Comparison of ENCODE assay signal across 8 cellular contexts in the genomic region with DNA sequence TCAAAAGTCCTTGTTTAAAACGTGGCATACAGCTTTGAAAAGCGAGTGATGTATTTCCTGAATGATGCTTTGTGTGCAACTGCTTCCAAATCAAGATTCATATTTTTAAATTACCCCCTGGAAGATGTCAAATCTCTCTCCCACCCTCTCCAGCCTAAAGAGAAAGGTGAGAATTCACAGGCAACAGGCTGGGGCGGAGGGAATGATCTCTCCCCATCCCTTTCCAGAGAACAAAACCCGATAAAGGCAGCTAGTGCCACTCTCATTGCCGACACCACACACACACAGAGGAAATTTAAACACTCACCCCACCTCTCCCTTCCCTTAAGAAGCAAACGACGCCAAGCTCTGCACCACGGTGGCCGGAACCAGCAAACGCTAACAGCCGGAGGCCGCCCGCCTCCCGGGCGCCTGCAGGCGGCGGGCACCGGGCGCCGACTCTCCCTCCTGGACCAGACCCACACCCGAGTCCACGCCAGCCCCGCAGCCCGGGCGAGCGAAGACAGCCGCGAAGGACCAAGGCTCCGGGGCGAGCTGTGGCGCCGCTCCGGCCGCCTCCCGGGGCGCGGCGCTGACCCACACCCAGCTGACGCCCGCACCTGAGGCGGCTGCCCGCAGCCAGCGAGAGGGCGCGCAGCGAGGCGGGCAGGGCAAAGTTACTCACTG. TPM values are rescaled to one million over a fixed set of nuclear protein-coding genes. Genes with fewer than 3 reads are reported as not detected.
DNase-seq lines count a peak whose midpoint lies in the region; ATAC-seq lines count a peak whose summit lies in the region.

No MANE protein-coding gene starts in this region.

- peak overlapping the region; percentile 74 for H3K9ac ChIP-seq in skeletal muscle satellite cell (ENCODE audit: low read depth, low read length)

- H3K27me3 Mint-ChIP-seq in activated naive CD8-positive, alpha-beta T cell treated with anti-CD3 and anti-CD28 coated beads for 36 hours = no peaks in the 10 kb centered on the region

- ATAC-seq in GM18517 (IDR thresholded peaks at IDR 0.05; ENCODE audit: unreplicated experiment) (peak; percentile 44), HG02981 (IDR thresholded peaks at IDR 0.05; ENCODE audit: unreplicated experiment) (peak; percentile 28), right cardiac atrium (peak; percentile 9 to 44)

- H3K27ac ChIP-seq in ACC112 (ENCODE audit: low read depth, low read length) (peak overlapping the region; percentile 34; the same call in 1 of the 2 replicates), right cardiac atrium (ENCODE audit: low read length) (peak overlapping the region; percentile 92)

- H3K4me1 ChIP-seq in ACC112 (ENCODE audit: control insufficient read depth, insufficient read depth, low read length, unreplicated experiment) (peaks cover 16% of the 10 kb centered on the region), right cardiac atrium (ENCODE audit: control insufficient read depth, insufficient read depth, low read length) (peaks cover 9% of the 10 kb centered on the region), skeletal muscle satellite cell (ENCODE audit: control insufficient read depth, insufficient read depth, low read length) (peaks cover 22% of the 10 kb centered on the region)

- H3K79me2 ChIP-seq in ACC112 (ENCODE audit: control insufficient read depth, insufficient read depth, low read length, unreplicated experiment) = peaks cover 71% of the 10 kb centered on the region

- peak overlapping the region; percentile 100 for H3K4me3 ChIP-seq in ACC112 (ENCODE audit: low read depth, low read length)
- peak overlapping the region; percentile 81 for H3K4me3 ChIP-seq in right cardiac atrium (ENCODE audit: low read length)
- peak overlapping the region; percentile 97 for H3K4me3 ChIP-seq in skeletal muscle satellite cell (ENCODE audit: low read length)

- H3K4me2 ChIP-seq in skeletal muscle satellite cell (ENCODE audit: low read length) = peak overlapping the region; percentile 89

- H3K9me3 ChIP-seq in right cardiac atrium (ENCODE audit: control insufficient read depth, low read length) (no peaks in the 10 kb centered on the region), skeletal muscle satellite cell (replicated peaks; ENCODE audit: low read length) (no peaks in the 10 kb centered on the region)

- H2AFZ ChIP-seq in ACC112 (ENCODE audit: low read length, unreplicated experiment) = peak overlapping the region; percentile 57

- under 1% methylated on average over 47 of the region's 47 CpGs for WGBS in right cardiac atrium

- peak; percentile 47 for DNase-seq in OCI-M1 (lab: John Stamatoyannopoulos, UW)
- DNase-seq in activated naive CD8-positive, alpha-beta T cell treated with anti-CD3 and anti-CD28 coated beads for 36 hours = no peak
- DNase-seq in right cardiac atrium = peak; percentile 33 to 82 (median 76)
- DNase-seq in activated effector memory CD4-positive, alpha-beta T cell treated with Interleukin-2 at 50 U/mL for 16 hours = no peak

- H3K27ac Mint-ChIP-seq in activated naive CD8-positive, alpha-beta T cell treated with anti-CD3 and anti-CD28 coated beads for 36 hours = peak overlapping the region; percentile 80

- H3K4me1 Mint-ChIP-seq in activated naive CD8-positive, alpha-beta T cell treated with anti-CD3 and anti-CD28 coated beads for 36 hours = peaks cover 44% of the 10 kb centered on the region

- peaks cover 2% of the 10 kb centered on the region for H3K9me3 Mint-ChIP-seq in activated naive CD8-positive, alpha-beta T cell treated with anti-CD3 and anti-CD28 coated beads for 36 hours

- intact Hi-C loops in right cardiac atrium (cut with DNase I) = no loop called here

- no peaks in the 10 kb centered on the region for H3K27me3 ChIP-seq in ACC112 (ENCODE audit: insufficient read depth, low read length)
- H3K27me3 ChIP-seq in right cardiac atrium (ENCODE audit: control insufficient read depth, insufficient read depth) = no peaks in the 10 kb centered on the region
- no peaks in the 10 kb centered on the region for H3K27me3 ChIP-seq in skeletal muscle satellite cell (ENCODE audit: control insufficient read depth, insufficient read depth, low read length)

- H3K36me3 Mint-ChIP-seq in activated naive CD8-positive, alpha-beta T cell treated with anti-CD3 and anti-CD28 coated beads for 36 hours = peaks cover 36% of the 10 kb centered on the region

- H3K36me3 ChIP-seq in ACC112 (ENCODE audit: insufficient read depth, low read length) (peaks cover 11% of the 10 kb centered on the region; the same call in 1 of the 2 replicates), skeletal muscle satellite cell (ENCODE audit: insufficient read depth, low read length) (peaks cover 15% of the 10 kb centered on the region)

- peak overlapping the region; percentile 90 for H3K4me3 Mint-ChIP-seq in activated naive CD8-positive, alpha-beta T cell treated with anti-CD3 and anti-CD28 coated beads for 36 hours

RNA-seq across cellular contexts. Expression of a gene that starts 0.5 kb away (rescaled TPM):
- 1 to 10 TPM; 3.8 to 4.0 TPM for total RNA-seq in activated naive CD8-positive, alpha-beta T cell treated with anti-CD3 and anti-CD28 coated beads for 36 hours
- 10 to 100 TPM in 3 of 4 donors, 1 to 10 TPM in 1; 9.1 to 15.3 (median 10.8) TPM for total RNA-seq in right cardiac atrium
- polyA plus RNA-seq in right cardiac atrium = 4.5 TPM
- total RNA-seq in skeletal muscle satellite cell (2012; rRNA removed) = 3.3 and 3.5 TPM in 2 replicates

RNA-seq across cellular contexts. Expression of a gene that starts 1.8 kb away (rescaled TPM):
- 100 to 1,000 TPM; 162 to 165 TPM for total RNA-seq in activated naive CD8-positive, alpha-beta T cell treated with anti-CD3 and anti-CD28 coated beads for 36 hours
- 10 to 100 TPM; 58.2 to 92.3 (median 82.5) TPM for total RNA-seq in right cardiac atrium
- 72.6 TPM for polyA plus RNA-seq in right cardiac atrium
- total RNA-seq in skeletal muscle satellite cell (2012; rRNA removed) = 90.0 and 90.9 TPM in 2 replicates

Comparison
In these comparisons a context has a peak if more than half of its experiments do, and no peak if none do; other contexts are left out.
1. DNase-seq: peak in OCI-M1 (single experiment) and right cardiac atrium (3 of 3); none in activated naive CD8-positive, alpha-beta T cell treated with anti-CD3 and anti-CD28 coated beads for 36 hours (single experiment) and activated effector memory CD4-positive, alpha-beta T cell treated with Interleukin-2 at 50 U/mL for 16 hours (single experiment).
2. Peak in every context shown above with its lines, with median percentiles within 50 percentile points of each other: H3K4me3 ChIP-seq and ATAC-seq.